ENCODE assay signal across 1 cellular context in the genomic region with DNA sequence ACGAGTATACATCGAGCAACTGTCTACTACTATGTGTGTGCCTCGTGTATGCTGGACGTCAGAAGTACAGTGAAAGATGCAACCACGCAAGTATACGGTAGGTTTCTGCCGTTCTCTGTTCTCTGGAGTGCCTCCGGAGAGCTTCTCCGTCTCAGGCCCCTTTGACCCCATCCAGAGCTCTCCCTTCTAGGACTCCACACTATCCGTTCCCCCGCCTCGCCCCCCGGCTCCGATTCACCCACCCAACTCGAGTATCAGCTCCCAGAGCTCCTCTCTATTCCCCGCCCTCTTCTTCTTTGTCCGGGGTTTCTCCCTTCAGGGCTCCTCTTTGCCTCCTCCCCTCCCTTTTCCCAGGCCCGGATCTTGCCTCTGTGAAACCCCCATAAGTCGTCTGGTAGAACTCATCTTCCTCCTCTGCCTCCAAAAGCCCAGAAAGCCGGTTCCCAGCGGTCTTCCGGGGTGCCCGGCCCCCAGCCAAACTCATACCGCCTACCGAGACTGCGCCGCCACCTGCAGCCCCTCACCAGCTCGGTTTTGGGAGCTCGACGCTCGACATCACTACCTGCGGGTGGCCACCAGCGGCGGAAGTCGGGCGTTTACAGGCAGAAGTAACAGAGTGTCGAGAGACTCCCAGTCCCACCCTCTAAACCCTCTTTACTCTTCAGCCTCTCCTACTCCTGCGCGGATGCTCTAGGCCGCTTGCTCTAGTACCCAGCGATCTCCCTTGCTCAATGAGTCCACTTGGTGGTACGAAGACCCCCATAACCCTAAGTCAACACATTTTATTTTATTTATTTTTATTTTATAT.
A peak's percentile ranks its signal among the peaks of the same experiment; 100 is the strongest.
TF ChIP-seq lines count a peak whose summit lies in the region.

A gene with protein sequence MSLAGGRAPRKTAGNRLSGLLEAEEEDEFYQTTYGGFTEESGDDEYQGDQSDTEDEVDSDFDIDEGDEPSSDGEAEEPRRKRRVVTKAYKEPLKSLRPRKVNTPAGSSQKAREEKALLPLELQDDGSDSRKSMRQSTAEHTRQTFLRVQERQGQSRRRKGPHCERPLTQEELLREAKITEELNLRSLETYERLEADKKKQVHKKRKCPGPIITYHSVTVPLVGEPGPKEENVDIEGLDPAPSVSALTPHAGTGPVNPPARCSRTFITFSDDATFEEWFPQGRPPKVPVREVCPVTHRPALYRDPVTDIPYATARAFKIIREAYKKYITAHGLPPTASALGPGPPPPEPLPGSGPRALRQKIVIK (minus strand): TSS at position 560 of the 808 bp plus-strand sequence. CDS start 76 bp downstream, at position 484.

TF ChIP-seq in K562, 482 proteins besides CTCF, POLR2A, EP300 and RAD21 (continued from another document and continues in another):
- TF ChIP-seq, protein P1, sequence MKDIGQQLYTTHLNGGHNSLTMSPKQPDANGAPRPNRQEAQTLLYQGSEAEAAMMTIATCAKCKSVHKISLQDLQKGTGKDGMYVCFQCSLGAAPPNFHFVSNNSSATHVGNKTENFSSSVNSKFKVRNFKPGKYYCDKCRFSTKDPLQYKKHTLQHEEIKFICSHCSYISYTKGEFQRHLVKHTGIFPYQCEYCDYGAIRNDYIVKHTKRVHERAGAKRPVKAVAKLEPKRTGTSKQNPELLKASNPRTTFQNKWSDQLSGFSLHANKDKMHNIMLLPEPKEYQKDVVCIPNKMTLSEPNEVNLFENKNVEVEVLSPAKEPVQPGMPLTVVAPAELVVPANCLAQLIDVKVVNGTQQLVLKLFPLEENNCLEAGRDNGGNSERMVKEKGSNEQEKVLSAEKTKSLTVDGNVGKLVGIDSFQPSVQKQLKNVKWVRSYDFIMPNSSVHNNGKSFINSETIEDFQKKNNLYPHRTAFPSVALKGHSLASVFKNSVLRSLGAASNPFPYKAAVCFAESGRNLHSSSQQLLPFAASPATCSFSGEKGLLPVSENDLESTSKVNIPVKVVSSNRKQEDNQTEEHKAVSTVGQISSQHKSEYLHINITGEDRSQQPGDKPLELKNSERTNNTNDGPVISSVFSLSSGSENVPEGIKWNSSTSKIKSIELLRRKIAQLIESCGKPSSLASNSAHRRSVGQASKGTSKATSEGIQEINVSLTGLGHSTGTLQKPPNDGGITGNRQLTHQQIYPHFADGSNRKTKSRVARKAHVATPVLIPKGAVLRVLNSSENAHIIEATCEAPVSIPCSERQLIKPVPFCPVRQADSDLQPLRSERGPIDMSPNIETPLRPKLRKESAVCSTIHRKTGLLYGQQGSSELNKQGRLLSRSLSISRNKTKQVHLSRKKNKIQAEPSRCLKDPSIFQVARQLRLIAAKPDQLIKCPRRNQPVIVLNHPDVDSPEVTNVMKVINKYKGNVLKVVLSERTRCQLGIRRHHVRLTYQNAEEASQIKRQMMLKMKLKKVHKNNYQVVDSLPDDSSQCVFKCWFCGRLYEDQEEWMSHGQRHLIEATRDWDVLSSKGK (CRISPR knock-in tag; IDR thresholded peaks at IDR 0.05): no peak
- TF ChIP-seq NFIC (IDR thresholded peaks at IDR 0.05) (peak; percentile 53), ZFX (CRISPR knock-in tag; IDR thresholded peaks at IDR 0.05) (peak; percentile 88), ETV1 (tag; conservative IDR thresholded peaks at IDR 0.05; ENCODE audit: low read depth) (peak; percentile 92), SRSF1 (IDR thresholded peaks at IDR 0.05; ENCODE audit: low read depth, low read length) (no peak), EZH2 (IDR thresholded peaks at IDR 0.05; ENCODE audit: borderline replicate concordance, low read depth, low read length) (no peak), ZNF224 (CRISPR knock-in tag; IDR thresholded peaks at IDR 0.05) (no peak), JUN (IDR thresholded peaks at IDR 0.05; ENCODE audit: borderline replicate concordance, low read depth, low read length) (0 out of 2 replicates have a peak, but pooled peaks have one; percentile 13), JUN (CRISPR knock-in tag; IDR thresholded peaks at IDR 0.05; ENCODE audit: borderline replicate concordance) (no peak), ILF3 (IDR thresholded peaks at IDR 0.05; ENCODE audit: borderline replicate concordance) (no peak), CBX8 (IDR thresholded peaks at IDR 0.05; ENCODE audit: borderline replicate concordance, extremely low read depth, low read depth, low read length, poor library complexity, severe bottlenecking) (no peak), SMARCB1 (IDR thresholded peaks at IDR 0.05; ENCODE audit: insufficient read length, low read depth) (no peak), ELF1 (tag; IDR thresholded peaks at IDR 0.05) (peak; percentile 95), HDAC6 (IDR thresholded peaks at IDR 0.05; ENCODE audit: low read depth, low read length) (no peak), NRF1 (conservative IDR thresholded peaks at IDR 0.05 in 1 of 2, IDR thresholded peaks at IDR 0.05 in 1 of 2) (peak; percentile 70 to 78), SMAD1 (IDR thresholded peaks at IDR 0.05; ENCODE audit: low read depth, low read length, partially characterized antibody) (peak; percentile 88), POLR2AphosphoS2 (IDR thresholded peaks at IDR 0.05; ENCODE audit: low read length) (peak; percentile 93), TFAM (CRISPR knock-in tag; conservative IDR thresholded peaks at IDR 0.05) (no peak), ZNF263 (CRISPR knock-in tag; IDR thresholded peaks at IDR 0.05; ENCODE audit: borderline replicate concordance) (no peak), RBM39 (optimal IDR thresholded peaks at IDR 0.05; ENCODE audit: low read depth, low read length) (peak; percentile 42), KAT7 (CRISPR knock-in tag; IDR thresholded peaks at IDR 0.05; ENCODE audit: borderline replicate concordance) (peak; percentile 88), NCOA2 (IDR thresholded peaks at IDR 0.05; ENCODE audit: partially characterized antibody in 2 of 2) (no peak), MAZ (CRISPR knock-in tag; conservative IDR thresholded peaks at IDR 0.05 in 1 of 2, IDR thresholded peaks at IDR 0.05 in 1 of 2) (peak; percentile 88 to 92), ESRRB (CRISPR knock-in tag; IDR thresholded peaks at IDR 0.05; ENCODE audit: borderline replicate concordance) (no peak), XRCC5 (IDR thresholded peaks at IDR 0.05; ENCODE audit: low read depth, low read length) (peak; percentile 100), HDAC1 (IDR thresholded peaks at IDR 0.05) (peak in 1 of 2 experiments; percentile 67; a peak in 2 of 4 replicates)
- TF ChIP-seq, protein P2, sequence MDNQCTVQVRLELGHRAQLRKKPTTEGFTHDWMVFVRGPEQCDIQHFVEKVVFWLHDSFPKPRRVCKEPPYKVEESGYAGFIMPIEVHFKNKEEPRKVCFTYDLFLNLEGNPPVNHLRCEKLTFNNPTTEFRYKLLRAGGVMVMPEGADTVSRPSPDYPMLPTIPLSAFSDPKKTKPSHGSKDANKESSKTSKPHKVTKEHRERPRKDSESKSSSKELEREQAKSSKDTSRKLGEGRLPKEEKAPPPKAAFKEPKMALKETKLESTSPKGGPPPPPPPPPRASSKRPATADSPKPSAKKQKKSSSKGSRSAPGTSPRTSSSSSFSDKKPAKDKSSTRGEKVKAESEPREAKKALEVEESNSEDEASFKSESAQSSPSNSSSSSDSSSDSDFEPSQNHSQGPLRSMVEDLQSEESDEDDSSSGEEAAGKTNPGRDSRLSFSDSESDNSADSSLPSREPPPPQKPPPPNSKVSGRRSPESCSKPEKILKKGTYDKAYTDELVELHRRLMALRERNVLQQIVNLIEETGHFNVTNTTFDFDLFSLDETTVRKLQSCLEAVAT (IDR thresholded peaks at IDR 0.05): peak in 1 of 2 experiments; percentile 100; a peak in 2 of 4 replicates
- TF ChIP-seq, protein P3, sequence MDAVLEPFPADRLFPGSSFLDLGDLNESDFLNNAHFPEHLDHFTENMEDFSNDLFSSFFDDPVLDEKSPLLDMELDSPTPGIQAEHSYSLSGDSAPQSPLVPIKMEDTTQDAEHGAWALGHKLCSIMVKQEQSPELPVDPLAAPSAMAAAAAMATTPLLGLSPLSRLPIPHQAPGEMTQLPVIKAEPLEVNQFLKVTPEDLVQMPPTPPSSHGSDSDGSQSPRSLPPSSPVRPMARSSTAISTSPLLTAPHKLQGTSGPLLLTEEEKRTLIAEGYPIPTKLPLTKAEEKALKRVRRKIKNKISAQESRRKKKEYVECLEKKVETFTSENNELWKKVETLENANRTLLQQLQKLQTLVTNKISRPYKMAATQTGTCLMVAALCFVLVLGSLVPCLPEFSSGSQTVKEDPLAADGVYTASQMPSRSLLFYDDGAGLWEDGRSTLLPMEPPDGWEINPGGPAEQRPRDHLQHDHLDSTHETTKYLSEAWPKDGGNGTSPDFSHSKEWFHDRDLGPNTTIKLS (IDR thresholded peaks at IDR 0.05; ENCODE audit: borderline replicate concordance, low read depth): peak; percentile 57; the same call in 1 of the 2 replicates
- TF ChIP-seq, protein P4, sequence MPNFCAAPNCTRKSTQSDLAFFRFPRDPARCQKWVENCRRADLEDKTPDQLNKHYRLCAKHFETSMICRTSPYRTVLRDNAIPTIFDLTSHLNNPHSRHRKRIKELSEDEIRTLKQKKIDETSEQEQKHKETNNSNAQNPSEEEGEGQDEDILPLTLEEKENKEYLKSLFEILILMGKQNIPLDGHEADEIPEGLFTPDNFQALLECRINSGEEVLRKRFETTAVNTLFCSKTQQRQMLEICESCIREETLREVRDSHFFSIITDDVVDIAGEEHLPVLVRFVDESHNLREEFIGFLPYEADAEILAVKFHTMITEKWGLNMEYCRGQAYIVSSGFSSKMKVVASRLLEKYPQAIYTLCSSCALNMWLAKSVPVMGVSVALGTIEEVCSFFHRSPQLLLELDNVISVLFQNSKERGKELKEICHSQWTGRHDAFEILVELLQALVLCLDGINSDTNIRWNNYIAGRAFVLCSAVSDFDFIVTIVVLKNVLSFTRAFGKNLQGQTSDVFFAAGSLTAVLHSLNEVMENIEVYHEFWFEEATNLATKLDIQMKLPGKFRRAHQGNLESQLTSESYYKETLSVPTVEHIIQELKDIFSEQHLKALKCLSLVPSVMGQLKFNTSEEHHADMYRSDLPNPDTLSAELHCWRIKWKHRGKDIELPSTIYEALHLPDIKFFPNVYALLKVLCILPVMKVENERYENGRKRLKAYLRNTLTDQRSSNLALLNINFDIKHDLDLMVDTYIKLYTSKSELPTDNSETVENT (CRISPR knock-in tag; IDR thresholded peaks at IDR 0.05): peak; percentile 48; the same call in 1 of the 2 replicates
- TF ChIP-seq, protein P5, sequence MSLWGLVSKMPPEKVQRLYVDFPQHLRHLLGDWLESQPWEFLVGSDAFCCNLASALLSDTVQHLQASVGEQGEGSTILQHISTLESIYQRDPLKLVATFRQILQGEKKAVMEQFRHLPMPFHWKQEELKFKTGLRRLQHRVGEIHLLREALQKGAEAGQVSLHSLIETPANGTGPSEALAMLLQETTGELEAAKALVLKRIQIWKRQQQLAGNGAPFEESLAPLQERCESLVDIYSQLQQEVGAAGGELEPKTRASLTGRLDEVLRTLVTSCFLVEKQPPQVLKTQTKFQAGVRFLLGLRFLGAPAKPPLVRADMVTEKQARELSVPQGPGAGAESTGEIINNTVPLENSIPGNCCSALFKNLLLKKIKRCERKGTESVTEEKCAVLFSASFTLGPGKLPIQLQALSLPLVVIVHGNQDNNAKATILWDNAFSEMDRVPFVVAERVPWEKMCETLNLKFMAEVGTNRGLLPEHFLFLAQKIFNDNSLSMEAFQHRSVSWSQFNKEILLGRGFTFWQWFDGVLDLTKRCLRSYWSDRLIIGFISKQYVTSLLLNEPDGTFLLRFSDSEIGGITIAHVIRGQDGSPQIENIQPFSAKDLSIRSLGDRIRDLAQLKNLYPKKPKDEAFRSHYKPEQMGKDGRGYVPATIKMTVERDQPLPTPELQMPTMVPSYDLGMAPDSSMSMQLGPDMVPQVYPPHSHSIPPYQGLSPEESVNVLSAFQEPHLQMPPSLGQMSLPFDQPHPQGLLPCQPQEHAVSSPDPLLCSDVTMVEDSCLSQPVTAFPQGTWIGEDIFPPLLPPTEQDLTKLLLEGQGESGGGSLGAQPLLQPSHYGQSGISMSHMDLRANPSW (CRISPR knock-in tag; IDR thresholded peaks at IDR 0.05): no peak
- TF ChIP-seq, protein P6, sequence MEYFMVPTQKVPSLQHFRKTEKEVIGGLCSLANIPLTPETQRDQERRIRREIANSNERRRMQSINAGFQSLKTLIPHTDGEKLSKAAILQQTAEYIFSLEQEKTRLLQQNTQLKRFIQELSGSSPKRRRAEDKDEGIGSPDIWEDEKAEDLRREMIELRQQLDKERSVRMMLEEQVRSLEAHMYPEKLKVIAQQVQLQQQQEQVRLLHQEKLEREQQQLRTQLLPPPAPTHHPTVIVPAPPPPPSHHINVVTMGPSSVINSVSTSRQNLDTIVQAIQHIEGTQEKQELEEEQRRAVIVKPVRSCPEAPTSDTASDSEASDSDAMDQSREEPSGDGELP (CRISPR knock-in tag; IDR thresholded peaks at IDR 0.05; ENCODE audit: borderline replicate concordance): peak; percentile 90
- TF ChIP-seq, protein P7, sequence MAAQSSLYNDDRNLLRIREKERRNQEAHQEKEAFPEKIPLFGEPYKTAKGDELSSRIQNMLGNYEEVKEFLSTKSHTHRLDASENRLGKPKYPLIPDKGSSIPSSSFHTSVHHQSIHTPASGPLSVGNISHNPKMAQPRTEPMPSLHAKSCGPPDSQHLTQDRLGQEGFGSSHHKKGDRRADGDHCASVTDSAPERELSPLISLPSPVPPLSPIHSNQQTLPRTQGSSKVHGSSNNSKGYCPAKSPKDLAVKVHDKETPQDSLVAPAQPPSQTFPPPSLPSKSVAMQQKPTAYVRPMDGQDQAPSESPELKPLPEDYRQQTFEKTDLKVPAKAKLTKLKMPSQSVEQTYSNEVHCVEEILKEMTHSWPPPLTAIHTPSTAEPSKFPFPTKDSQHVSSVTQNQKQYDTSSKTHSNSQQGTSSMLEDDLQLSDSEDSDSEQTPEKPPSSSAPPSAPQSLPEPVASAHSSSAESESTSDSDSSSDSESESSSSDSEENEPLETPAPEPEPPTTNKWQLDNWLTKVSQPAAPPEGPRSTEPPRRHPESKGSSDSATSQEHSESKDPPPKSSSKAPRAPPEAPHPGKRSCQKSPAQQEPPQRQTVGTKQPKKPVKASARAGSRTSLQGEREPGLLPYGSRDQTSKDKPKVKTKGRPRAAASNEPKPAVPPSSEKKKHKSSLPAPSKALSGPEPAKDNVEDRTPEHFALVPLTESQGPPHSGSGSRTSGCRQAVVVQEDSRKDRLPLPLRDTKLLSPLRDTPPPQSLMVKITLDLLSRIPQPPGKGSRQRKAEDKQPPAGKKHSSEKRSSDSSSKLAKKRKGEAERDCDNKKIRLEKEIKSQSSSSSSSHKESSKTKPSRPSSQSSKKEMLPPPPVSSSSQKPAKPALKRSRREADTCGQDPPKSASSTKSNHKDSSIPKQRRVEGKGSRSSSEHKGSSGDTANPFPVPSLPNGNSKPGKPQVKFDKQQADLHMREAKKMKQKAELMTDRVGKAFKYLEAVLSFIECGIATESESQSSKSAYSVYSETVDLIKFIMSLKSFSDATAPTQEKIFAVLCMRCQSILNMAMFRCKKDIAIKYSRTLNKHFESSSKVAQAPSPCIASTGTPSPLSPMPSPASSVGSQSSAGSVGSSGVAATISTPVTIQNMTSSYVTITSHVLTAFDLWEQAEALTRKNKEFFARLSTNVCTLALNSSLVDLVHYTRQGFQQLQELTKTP (IDR thresholded peaks at IDR 0.05; ENCODE audit: low read depth in 1 of 2, partially characterized antibody in 2 of 2): peak in 1 of 2 experiments; percentile 67
- TF ChIP-seq, protein P8, sequence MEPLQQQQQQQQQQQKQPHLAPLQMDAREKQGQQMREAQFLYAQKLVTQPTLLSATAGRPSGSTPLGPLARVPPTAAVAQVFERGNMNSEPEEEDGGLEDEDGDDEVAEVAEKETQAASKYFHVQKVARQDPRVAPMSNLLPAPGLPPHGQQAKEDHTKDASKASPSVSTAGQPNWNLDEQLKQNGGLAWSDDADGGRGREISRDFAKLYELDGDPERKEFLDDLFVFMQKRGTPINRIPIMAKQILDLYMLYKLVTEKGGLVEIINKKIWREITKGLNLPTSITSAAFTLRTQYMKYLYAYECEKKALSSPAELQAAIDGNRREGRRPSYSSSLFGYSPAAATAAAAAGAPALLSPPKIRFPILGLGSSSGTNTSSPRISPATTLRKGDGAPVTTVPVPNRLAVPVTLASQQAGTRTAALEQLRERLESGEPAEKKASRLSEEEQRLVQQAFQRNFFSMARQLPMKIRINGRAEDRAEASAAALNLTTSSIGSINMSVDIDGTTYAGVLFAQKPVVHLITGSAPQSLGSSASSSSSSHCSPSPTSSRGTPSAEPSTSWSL (CRISPR knock-in tag; IDR thresholded peaks at IDR 0.05; ENCODE audit: borderline replicate concordance): no peak
